22 cellular contexts compared by ENCODE assay signal in genomic region chr15:36771826-36772225, GRCh38.
DNase-seq lines count a peak whose midpoint lies in the region; ATAC-seq and TF ChIP-seq lines count a peak whose summit lies in the region.
"Had no signal": no experiment of that assay in that cellular context is flagged by ENCODE, and none has a peak within 500 bp of the region (broad histone marks: within the 10 kb centered on the region; RNA-seq: fewer than 3 reads in every experiment).

No MANE protein-coding gene starts in this region.

- intact Hi-C loops in Right ventricle myocardium inferior (cut with DNase I): no loop called here

- TF ChIP-seq CTCF in cardiac muscle cell (IDR thresholded peaks at IDR 0.05; ENCODE audit: low read depth, low read length): no peak

- DNase-seq in cardiac muscle cell (ENCODE audit: low read depth in 1 of 2, low spot score in 1 of 2): no peak
- DNase-seq in Right ventricle myocardium inferior (ENCODE audit: missing footprints): no peak
- no peak for DNase-seq in AG20443 (ENCODE audit: low spot score)
- DNase-seq: BE2C; C1 segment of cervical spinal cord; CD4-positive, alpha-beta memory T cell; CD4-positive, CD25-positive, alpha-beta regulatory T cell; CD8-positive, alpha-beta memory T cell; COR-L47; DMS 273 treated with DMSO at 0.1 percent for 48 hours; DMS153; DMS53; DMS79; DND-41; EL; GDM1 had no signal

- H3K27me3 ChIP-seq in cardiac muscle cell: no peaks in the 10 kb centered on the region
- H3K27me3 ChIP-seq: BE2C, BLaER1 had no signal

- no peak for ATAC-seq in Right ventricle myocardium inferior
- ATAC-seq in HG02870 (IDR thresholded peaks at IDR 0.05; ENCODE audit: unreplicated experiment): peak; percentile 50
- ATAC-seq in GM18498 (IDR thresholded peaks at IDR 0.05; ENCODE audit: unreplicated experiment): no peak
- ATAC-seq: A549, GM12878 had no signal

- H3K36me3 ChIP-seq in cardiac muscle cell: no peaks in the 10 kb centered on the region
- H3K36me3 ChIP-seq: BE2C, BLaER1 had no signal

- H3K27ac ChIP-seq in cardiac muscle cell: peak overlapping the region; percentile 85
- H3K27ac ChIP-seq: 22Rv1, A549, BLaER1 had no signal

- peaks cover 60% of the 10 kb centered on the region for H3K4me1 ChIP-seq in cardiac muscle cell (ENCODE audit: low read depth)
- H3K4me1 ChIP-seq: A549, BE2C, BLaER1 had no signal

- no peak overlapping the region for H3K4me3 ChIP-seq in cardiac muscle cell
- H3K4me3 ChIP-seq: A549, BLaER1, GM12878 had no signal

- H3K9me3 ChIP-seq in cardiac muscle cell (ENCODE audit: low read depth): no peaks in the 10 kb centered on the region
- H3K9me3 ChIP-seq: A549, BE2C, BLaER1 had no signal
